14 cellular contexts compared by ENCODE assay signal in the genomic region with DNA sequence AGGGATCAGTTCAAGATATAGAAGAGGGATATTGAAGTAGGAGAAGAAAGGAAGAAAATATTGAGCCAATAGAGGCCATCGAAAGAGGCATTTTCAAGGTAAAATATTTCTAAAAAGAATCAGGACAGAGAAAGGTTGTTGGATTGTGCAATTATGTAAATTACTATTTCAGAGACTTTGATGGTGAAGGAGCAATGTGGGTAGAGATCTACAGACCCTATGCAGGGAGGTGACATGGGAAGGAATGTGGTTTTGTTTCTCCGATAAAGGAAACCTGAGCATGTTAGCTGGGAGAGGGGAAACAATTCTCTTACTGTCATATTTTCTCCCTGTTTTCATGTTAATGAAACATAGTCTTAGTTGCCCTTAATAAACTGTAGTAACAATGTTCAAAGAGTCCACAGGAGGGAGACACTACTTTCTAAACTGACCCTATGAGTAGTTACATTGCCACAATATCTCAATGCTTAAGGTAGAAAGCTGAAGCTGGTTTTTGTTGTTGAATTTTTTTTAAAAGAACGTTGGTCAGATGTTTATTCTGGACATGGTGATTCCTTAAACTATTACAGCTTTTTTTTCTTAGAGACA.
A peak's percentile ranks its signal among the peaks of the same experiment; 100 is the strongest.
DNase-seq lines count a peak whose midpoint lies in the region; TF ChIP-seq lines count a peak whose summit lies in the region.
"Had no signal": no experiment of that assay in that cellular context is flagged by ENCODE, and none has a peak within 500 bp of the region (broad histone marks: within the 10 kb centered on the region; RNA-seq: fewer than 3 reads in every experiment).

No MANE protein-coding gene starts in this region.

- H3K27ac ChIP-seq in VCaP: no peak overlapping the region; the same call in 1 of the 2 replicates
- H3K27ac ChIP-seq in caudate nucleus (ENCODE audit: low read depth, low read length): no peak overlapping the region
- H3K27ac ChIP-seq: adrenal gland, epithelial cell of prostate had no signal

- peak; percentile 74 for TF ChIP-seq CTCF in VCaP (conservative IDR thresholded peaks at IDR 0.05)

- DNase-seq in DMS53 treated with DMSO at 0.1 percent for 48 hours (lab: John Stamatoyannopoulos, UW; ENCODE audit: unreplicated experiment) (peak; percentile 0), KG1 (lab: John Stamatoyannopoulos, UW) (peak; percentile 10), left kidney (ENCODE audit: low read depth, low spot score) (peak; percentile 27), superior temporal gyrus (ENCODE audit: extremely low spot score) (no peak), erythroblast (lab: John Stamatoyannopoulos, UW) (no peak), caudate nucleus (lab: John Stamatoyannopoulos, UW) (no peak)
- no peak for DNase-seq in stimulated activated CD4-positive, alpha-beta T cell treated with anti-CD3 and anti-CD28 coated beads, Interleukin-2, amount 100 ng/mL, for 24 hours
- DNase-seq: activated CD8-positive, alpha-beta memory T cell treated with anti-CD3 and anti-CD28 coated beads, Interleukin-2, amount 10 ng/mL, durations not matched to agents 7 days and 5 days; adrenal gland; islet precursor cell; NCI-H2227 treated with DMSO at 0.1 percent for 48 hours; stimulated activated CD4-positive, alpha-beta T cell treated with anti-CD3 and anti-CD28 coated beads, Interleukin-2, amount 100 ng/mL, for 48 hours had no signal

- TF ChIP-seq POLR2A in erythroblast (IDR thresholded peaks at IDR 0.05; ENCODE audit: low read length): no peak

Comparison
In these comparisons a context has a peak if more than half of its experiments do, and no peak if none do; other contexts are left out.
1. DNase-seq: peak in DMS53 treated with DMSO at 0.1 percent for 48 hours (single experiment), KG1 (single experiment) and left kidney (single experiment); none in stimulated activated CD4-positive, alpha-beta T cell treated with anti-CD3 and anti-CD28 coated beads, Interleukin-2, amount 100 ng/mL, for 24 hours (0 of 2), superior temporal gyrus (single experiment), erythroblast (0 of 2) and caudate nucleus (0 of 61).